ENCODE assay signal across 1 cellular context in genomic region chr14:91289464-91289863, GRCh38.
TF ChIP-seq lines count a peak whose summit lies in the region.

No MANE protein-coding gene starts in this region.

TF ChIP-seq in WTC11, 78 proteins besides CTCF, POLR2A, EP300 and RAD21 (continued from another document):
- TF ChIP-seq, protein P1, sequence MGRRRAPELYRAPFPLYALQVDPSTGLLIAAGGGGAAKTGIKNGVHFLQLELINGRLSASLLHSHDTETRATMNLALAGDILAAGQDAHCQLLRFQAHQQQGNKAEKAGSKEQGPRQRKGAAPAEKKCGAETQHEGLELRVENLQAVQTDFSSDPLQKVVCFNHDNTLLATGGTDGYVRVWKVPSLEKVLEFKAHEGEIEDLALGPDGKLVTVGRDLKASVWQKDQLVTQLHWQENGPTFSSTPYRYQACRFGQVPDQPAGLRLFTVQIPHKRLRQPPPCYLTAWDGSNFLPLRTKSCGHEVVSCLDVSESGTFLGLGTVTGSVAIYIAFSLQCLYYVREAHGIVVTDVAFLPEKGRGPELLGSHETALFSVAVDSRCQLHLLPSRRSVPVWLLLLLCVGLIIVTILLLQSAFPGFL (CRISPR knock-in tag; IDR thresholded peaks at IDR 0.05; ENCODE audit: borderline replicate concordance), result no peak
- TF ChIP-seq KAT7 (CRISPR knock-in tag; IDR thresholded peaks at IDR 0.05; ENCODE audit: borderline replicate concordance) (no peak), AFF4 (CRISPR knock-in tag; IDR thresholded peaks at IDR 0.05; ENCODE audit: borderline replicate concordance) (no peak), ZNF416 (CRISPR knock-in tag; IDR thresholded peaks at IDR 0.05) (no peak), RORB (CRISPR knock-in tag; IDR thresholded peaks at IDR 0.05) (no peak), NFATC4 (CRISPR knock-in tag; IDR thresholded peaks at IDR 0.05) (no peak), ZNF512 (CRISPR knock-in tag; IDR thresholded peaks at IDR 0.05; ENCODE audit: borderline replicate concordance) (no peak)
- TF ChIP-seq, protein P2, sequence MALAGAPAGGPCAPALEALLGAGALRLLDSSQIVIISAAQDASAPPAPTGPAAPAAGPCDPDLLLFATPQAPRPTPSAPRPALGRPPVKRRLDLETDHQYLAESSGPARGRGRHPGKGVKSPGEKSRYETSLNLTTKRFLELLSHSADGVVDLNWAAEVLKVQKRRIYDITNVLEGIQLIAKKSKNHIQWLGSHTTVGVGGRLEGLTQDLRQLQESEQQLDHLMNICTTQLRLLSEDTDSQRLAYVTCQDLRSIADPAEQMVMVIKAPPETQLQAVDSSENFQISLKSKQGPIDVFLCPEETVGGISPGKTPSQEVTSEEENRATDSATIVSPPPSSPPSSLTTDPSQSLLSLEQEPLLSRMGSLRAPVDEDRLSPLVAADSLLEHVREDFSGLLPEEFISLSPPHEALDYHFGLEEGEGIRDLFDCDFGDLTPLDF (CRISPR knock-in tag; IDR thresholded peaks at IDR 0.05), result no peak
- TF ChIP-seq, protein P3, sequence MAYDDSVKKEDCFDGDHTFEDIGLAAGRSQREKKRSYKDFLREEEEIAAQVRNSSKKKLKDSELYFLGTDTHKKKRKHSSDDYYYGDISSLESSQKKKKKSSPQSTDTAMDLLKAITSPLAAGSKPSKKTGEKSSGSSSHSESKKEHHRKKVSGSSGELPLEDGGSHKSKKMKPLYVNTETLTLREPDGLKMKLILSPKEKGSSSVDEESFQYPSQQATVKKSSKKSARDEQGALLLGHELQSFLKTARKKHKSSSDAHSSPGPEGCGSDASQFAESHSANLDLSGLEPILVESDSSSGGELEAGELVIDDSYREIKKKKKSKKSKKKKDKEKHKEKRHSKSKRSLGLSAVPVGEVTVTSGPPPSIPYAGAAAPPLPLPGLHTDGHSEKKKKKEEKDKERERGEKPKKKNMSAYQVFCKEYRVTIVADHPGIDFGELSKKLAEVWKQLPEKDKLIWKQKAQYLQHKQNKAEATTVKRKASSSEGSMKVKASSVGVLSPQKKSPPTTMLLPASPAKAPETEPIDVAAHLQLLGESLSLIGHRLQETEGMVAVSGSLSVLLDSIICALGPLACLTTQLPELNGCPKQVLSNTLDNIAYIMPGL (CRISPR knock-in tag; IDR thresholded peaks at IDR 0.05), result no peak
